ENCODE assay signal across 10 cellular contexts in genomic region chr14:53412819-53413664, GRCh38.
DNase-seq lines count a peak whose midpoint lies in the region; ATAC-seq, FAIRE-seq and TF ChIP-seq lines count a peak whose summit lies in the region.
"Had no signal": no experiment of that assay in that cellular context is flagged by ENCODE, and none has a peak within 500 bp of the region (broad histone marks: within the 10 kb centered on the region; RNA-seq: fewer than 3 reads in every experiment).

No MANE protein-coding gene starts in this region.

- no peak for FAIRE-seq in A549 (lab: Jason Lieb, UNC)

- H2AFZ ChIP-seq in OCI-LY1 (ENCODE audit: low read length) (no peak overlapping the region), fibroblast of lung (ENCODE audit: low read length) (no peak overlapping the region)

- H3K9me2 ChIP-seq in OCI-LY1 (ENCODE audit: low read depth, low read length), result no peaks in the 10 kb centered on the region

- H3K79me2 ChIP-seq in OCI-LY1 (ENCODE audit: insufficient read depth, low read length) (no peaks in the 10 kb centered on the region), fibroblast of lung (ENCODE audit: control insufficient read depth, insufficient read depth, low read length) (no peaks in the 10 kb centered on the region)

- no peaks in the 10 kb centered on the region for H3F3A ChIP-seq in OCI-LY1 (ENCODE audit: insufficient read depth, low read length)

- H3K36me3 ChIP-seq in OCI-LY1 (ENCODE audit: insufficient read depth, low read length), result no peaks in the 10 kb centered on the region
- no peaks in the 10 kb centered on the region for H3K36me3 ChIP-seq in fibroblast of lung (ENCODE audit: control insufficient read depth, insufficient read depth, low read length)
- H3K36me3 ChIP-seq in uterus, result no peaks in the 10 kb centered on the region
- H3K36me3 ChIP-seq: esophagus muscularis mucosa had no signal

- H3K9me3 ChIP-seq in A549 (peaks cover under 1% of the 10 kb centered on the region; the same call in 1 of the 3 replicates), OCI-LY1 (ENCODE audit: low read length) (no peaks in the 10 kb centered on the region), fibroblast of lung (ENCODE audit: control insufficient read depth, insufficient read depth, low read depth, low read length) (no peaks in the 10 kb centered on the region), uterus (no peaks in the 10 kb centered on the region)
- H3K9me3 ChIP-seq: esophagus muscularis mucosa had no signal

- DNase-seq in A549 (ENCODE audit: low read depth in 1 of 2, low spot score in 1 of 2) (peak in 1 of 2 experiments; percentile 19), fibroblast of lung (ENCODE audit: low read depth in 2 of 2) (no peak), NCI-H187 treated with DMSO at 0.1 percent for 48 hours (lab: John Stamatoyannopoulos, UW) (no peak), DMS153 (lab: John Stamatoyannopoulos, UW) (no peak), uterus (no peak)
- DNase-seq in activated T-cell treated with anti-CD3 and anti-CD28 coated beads, Interleukin-2, amount 50 U/mL, for 1 hour, result no peak

- ATAC-seq in A549, result peak; percentile 68 to 74; a peak in 3 of 6 replicates

- H3K4me3 ChIP-seq in A549, result no peak overlapping the region
- no peak overlapping the region for H3K4me3 ChIP-seq in OCI-LY1 (ENCODE audit: low read depth, low read length, poor library complexity, severe bottlenecking)
- H3K4me3 ChIP-seq in fibroblast of lung (replicated peaks in 1 of 4; ENCODE audit: control extremely low read depth in 1 of 4, insufficient read depth in 1 of 4, low read depth in 3 of 4, low read length in 4 of 4), result no peak overlapping the region
- no peak overlapping the region for H3K4me3 ChIP-seq in uterus
- H3K4me3 ChIP-seq: esophagus muscularis mucosa, skin epidermis had no signal

- no peaks in the 10 kb centered on the region for H4K20me1 ChIP-seq in OCI-LY1 (ENCODE audit: insufficient read depth, low read length)
- H4K20me1 ChIP-seq in fibroblast of lung (ENCODE audit: control insufficient read depth, extremely low read depth, insufficient read depth, low read length), result no peaks in the 10 kb centered on the region

- no peak for TF ChIP-seq EP300 in A549 (IDR thresholded peaks at IDR 0.05)

- intact Hi-C loops in uterus (cut with DNase I; ENCODE audit: low total_unique reads), result no loop called here

- 4% methylated on average over 1 of the region's 1 CpG for WGBS in A549 (ENCODE audit: missing lambda C conversion rate)

- TF ChIP-seq CTCF in A549 (IDR thresholded peaks at IDR 0.05) (peak; percentile 38), GM12872 (IDR thresholded peaks at IDR 0.05; ENCODE audit: insufficient read depth, low read depth, low read length) (peak; percentile 67), OCI-LY1 (IDR thresholded peaks at IDR 0.05; ENCODE audit: low read length) (peak; percentile 52; the same call in 1 of the 2 replicates), fibroblast of lung (conservative IDR thresholded peaks at IDR 0.05 in 1 of 2, IDR thresholded peaks at IDR 0.05 in 1 of 2; ENCODE audit: low read depth in 1 of 2, low read length in 2 of 2) (peak; percentile 37 to 49), uterus (IDR thresholded peaks at IDR 0.05) (no peak)

- POLR2A ChIA-PET in A549 (lab: Yijun Ruan, JAX), result no interaction called here

- peak in 1 of 2 experiments; percentile 39; a peak in 2 of 5 replicates for TF ChIP-seq RAD21 in A549 (conservative IDR thresholded peaks at IDR 0.05 in 1 of 2, IDR thresholded peaks at IDR 0.05 in 1 of 2)

- H3K4me2 ChIP-seq in A549 (no peak overlapping the region), OCI-LY1 (ENCODE audit: low read length) (no peak overlapping the region), fibroblast of lung (ENCODE audit: extremely low read depth, insufficient read depth, low read length) (no peak overlapping the region)

- TF ChIP-seq POLR2A in A549 (IDR thresholded peaks at IDR 0.05; ENCODE audit: low read length), result no peak
- TF ChIP-seq POLR2A in uterus (IDR thresholded peaks at IDR 0.05), result no peak

- CTCF ChIA-PET in A549 (lab: Yijun Ruan, JAX), result interaction anchor here (0.7 to 1.5 kb wide), 4 partner anchors 21 to 935 kb away, joined by 4 to 6 read pairs (median 4); no protein-coding TSS in a partner anchor

- H3K27ac ChIP-seq in A549 (no peak overlapping the region), OCI-LY1 (ENCODE audit: low read depth, low read length, poor library complexity, severe bottlenecking) (no peak overlapping the region), fibroblast of lung (ENCODE audit: insufficient read depth, low read length) (no peak overlapping the region), uterus (no peak overlapping the region)
- H3K27ac ChIP-seq: esophagus muscularis mucosa, skin epidermis had no signal

- H3K27me3 ChIP-seq in OCI-LY1 (ENCODE audit: insufficient read depth, low read length) (no peaks in the 10 kb centered on the region), fibroblast of lung (ENCODE audit: control insufficient read depth, insufficient read depth, low read length) (no peaks in the 10 kb centered on the region), uterus (no peaks in the 10 kb centered on the region)
- H3K27me3 ChIP-seq: esophagus muscularis mucosa had no signal

- H3K4me1 ChIP-seq in A549 (no peaks in the 10 kb centered on the region), OCI-LY1 (ENCODE audit: insufficient read depth, low read length, severe bottlenecking) (no peaks in the 10 kb centered on the region), fibroblast of lung (ENCODE audit: control insufficient read depth, extremely low read depth, insufficient read depth, low read length) (peaks cover 6% of the 10 kb centered on the region), uterus (no peaks in the 10 kb centered on the region)

- H3K9ac ChIP-seq in OCI-LY1 (ENCODE audit: low read length), result no peak overlapping the region
- no peak overlapping the region for H3K9ac ChIP-seq in fibroblast of lung (ENCODE audit: insufficient read depth, low read length)

TF ChIP-seq in A549, 52 proteins besides CTCF, POLR2A, EP300 and RAD21:
- TF ChIP-seq MAZ (IDR thresholded peaks at IDR 0.05; ENCODE audit: borderline replicate concordance, low read depth, low read length) (no peak), SMC3 (IDR thresholded peaks at IDR 0.05) (peak; percentile 23; the same call in 1 of the 3 replicates)

Comparison
In these comparisons a context has a peak if more than half of its experiments do, and no peak if none do; other contexts are left out.
1. CTCF ChIP-seq: peak in A549 (single experiment), GM12872 (single experiment), OCI-LY1 (single experiment) and fibroblast of lung (2 of 2); none in uterus (0 of 4).